Comparison of ENCODE assay signal across 11 cellular contexts in genomic region chr10:77943086-77943901, GRCh38. TPM values are rescaled to one million over a fixed set of nuclear protein-coding genes. Genes with fewer than 3 reads are reported as not detected.
DNase-seq lines count a peak whose midpoint lies in the region; ATAC-seq, FAIRE-seq and TF ChIP-seq lines count a peak whose summit lies in the region.
"Had no signal": no experiment of that assay in that cellular context is flagged by ENCODE, and none has a peak within 500 bp of the region (broad histone marks: within the 10 kb centered on the region; RNA-seq: fewer than 3 reads in every experiment).

No MANE protein-coding gene starts in this region.

- H3K27me3 ChIP-seq in H9 (ENCODE audit: insufficient read depth, low read length), result no peaks in the 10 kb centered on the region

- no peak for TF ChIP-seq CTCF in H9 (conservative IDR thresholded peaks at IDR 0.05)
- TF ChIP-seq CTCF in GM10266 (IDR thresholded peaks at IDR 0.05; ENCODE audit: control insufficient read depth, insufficient read depth, low read depth, missing control alignments), result no peak

- no CpG with 5 or more reads among the region's 10 CpGs for WGBS in H9 (ENCODE audit: extremely low coverage, insufficient read length, low lambda C conversion rate)

- H2BK20ac ChIP-seq in H9 (ENCODE audit: low read depth, low read length, poor library complexity, severe bottlenecking), result no peak overlapping the region

- no peak overlapping the region for H2BK120ac ChIP-seq in H9 (ENCODE audit: low read depth, low read length, poor library complexity, severe bottlenecking)

- H4K5ac ChIP-seq in H9 (ENCODE audit: insufficient read length, low read depth, low read length), result no peak overlapping the region

- no peaks in the 10 kb centered on the region for H4K20me1 ChIP-seq in H9 (ENCODE audit: control insufficient read depth, insufficient read depth, insufficient read length)

- H3K27ac ChIP-seq in H9 (ENCODE audit: insufficient read length, low read depth, low read length), result no peak overlapping the region

- H2BK5ac ChIP-seq in H9 (ENCODE audit: insufficient read length, low read length), result no peak overlapping the region

- no peak overlapping the region for H3K23ac ChIP-seq in H9 (ENCODE audit: insufficient read length, low read depth, low read length)

- no peak overlapping the region for H2AFZ ChIP-seq in H9 (ENCODE audit: low read length)

- H3K79me2 ChIP-seq in H9 (ENCODE audit: insufficient read depth, low read length), result no peaks in the 10 kb centered on the region

- H3K4me1 ChIP-seq in H9 (ENCODE audit: insufficient read depth, low read length), result 0 out of 2 replicates have a peak, but pooled peaks cover 2% of the 10 kb centered on the region

- H2BK12ac ChIP-seq in H9 (ENCODE audit: insufficient read length, low read depth, low read length), result no peak overlapping the region

- no peak overlapping the region for H2BK15ac ChIP-seq in H9 (ENCODE audit: low read depth, low read length)

- DNase-seq in 8988T, result peak; percentile 43
- peak; percentile 84 for DNase-seq in H9
- peak; percentile 26 for DNase-seq in amniotic stem cell (lab: John Stamatoyannopoulos, UW)
- no peak for DNase-seq in GM10266 (ENCODE audit: extremely low spot score)
- no peak for DNase-seq in stimulated activated CD4-positive, alpha-beta T cell treated with anti-CD3 and anti-CD28 coated beads, Interleukin-2, amount 100 ng/mL, for 48 hours
- DNase-seq: activated T-cell treated with anti-CD3 and anti-CD28 coated beads, Interleukin-2, amount 50 U/mL, for 4 hours; naive B cell had no signal

- H3K27ac Mint-ChIP-seq in H9, result peak overlapping the region; percentile 20 to 51 (median 46); a peak in 4 of 7 replicates

- H3K56ac ChIP-seq in H9 (ENCODE audit: insufficient read length, low read depth, low read length), result no peak overlapping the region

- no peaks in the 10 kb centered on the region for H3K23me2 ChIP-seq in H9 (ENCODE audit: insufficient read length, low read depth, low read length, poor library complexity, severe bottlenecking)

- H4K91ac ChIP-seq in H9 (ENCODE audit: insufficient read length, low read depth, low read length), result no peak overlapping the region

- H3K4ac ChIP-seq in H9 (ENCODE audit: low read depth, low read length), result no peak overlapping the region

- no peak overlapping the region for H3K4me2 ChIP-seq in H9 (ENCODE audit: insufficient read depth, insufficient read length, low read length)

- H3K4me3 Mint-ChIP-seq in H9, result no peak overlapping the region
- H3K4me3 Mint-ChIP-seq: activated T-cell treated with anti-CD3 and anti-CD28 coated beads, Interleukin-2, amount 50 U/mL, for 4 hours; IgD-negative memory B cell had no signal

- H2AK5ac ChIP-seq in H9 (ENCODE audit: insufficient read length, low read length), result no peak overlapping the region

- H4K8ac ChIP-seq in H9 (replicated peaks; ENCODE audit: insufficient read length, low read depth, low read length), result no peak overlapping the region

- no peak overlapping the region; the same call in 1 of the 2 replicates for H3K14ac ChIP-seq in H9 (ENCODE audit: insufficient read depth, low read length)

- no peak overlapping the region for H3T11ph ChIP-seq in H9 (ENCODE audit: low read length)

- no peak overlapping the region for H3K9ac ChIP-seq in H9 (ENCODE audit: extremely low read depth, insufficient read length, low read length)

- FAIRE-seq in islet of Langerhans (lab: Jason Lieb, UNC), result peak; percentile 89

- H3K4me1 Mint-ChIP-seq in H9, result peaks cover 26 to 30% of the 10 kb centered on the region in 2 experiments
- H3K4me1 Mint-ChIP-seq: IgD-negative memory B cell, naive B cell had no signal

- no peak for ATAC-seq in HG02884 (IDR thresholded peaks at IDR 0.05; ENCODE audit: unreplicated experiment)
- no peak for ATAC-seq in GM18498 (IDR thresholded peaks at IDR 0.05; ENCODE audit: unreplicated experiment)
- ATAC-seq: activated T-cell treated with anti-CD3 and anti-CD28 coated beads, Interleukin-2, amount 50 U/mL, for 4 hours had no signal

- H3K79me1 ChIP-seq in H9 (ENCODE audit: insufficient read depth, low read depth, low read length, poor library complexity, severe bottlenecking), result no peaks in the 10 kb centered on the region

- no peaks in the 10 kb centered on the region; a peak in 1 of 7 replicates for H3K36me3 Mint-ChIP-seq in H9 (ENCODE audit: insufficient read depth in 1 of 3, low read depth in 3 of 3)
- H3K36me3 Mint-ChIP-seq: IgD-negative memory B cell, naive B cell had no signal

- H3K18ac ChIP-seq in H9 (ENCODE audit: insufficient read length, low read depth, low read length), result no peak overlapping the region

- peaks cover 1% of the 10 kb centered on the region for H3K27me3 Mint-ChIP-seq in H9 (ENCODE audit: low read depth)

- no peaks in the 10 kb centered on the region for H3K9me3 Mint-ChIP-seq in H9
- H3K9me3 Mint-ChIP-seq: activated T-cell treated with anti-CD3 and anti-CD28 coated beads, Interleukin-2, amount 50 U/mL, for 4 hours; IgD-negative memory B cell had no signal

- no peaks in the 10 kb centered on the region for H3K9me3 ChIP-seq in H9 (ENCODE audit: control insufficient read depth, low read depth, low read length)

RNA-seq across cellular contexts. Expression of gene DLG5, which starts 16.7 kb away (rescaled TPM):
- total RNA-seq in H9 (2021), result 67.2 and 67.4 TPM in 2 replicates

Comparison
In these comparisons a context has a peak if more than half of its experiments do, and no peak if none do; other contexts are left out.
1. DNase-seq: peak in 8988T (single experiment), H9 (single experiment) and amniotic stem cell (single experiment); none in GM10266 (single experiment) and stimulated activated CD4-positive, alpha-beta T cell treated with anti-CD3 and anti-CD28 coated beads, Interleukin-2, amount 100 ng/mL, for 48 hours (0 of 2).